In genomic region chr17:76032780-76033108, GRCh38 we compare ENCODE assay signal across 25 cellular contexts. TPM values are rescaled to one million over a fixed set of nuclear protein-coding genes. Genes with fewer than 3 reads are reported as not detected.
"Had no signal": no experiment of that assay in that cellular context is flagged by ENCODE, and none has a peak within 500 bp of the region (broad histone marks: within the 10 kb centered on the region; RNA-seq: fewer than 3 reads in every experiment).

No MANE protein-coding gene starts in this region.

- ATAC-seq: gastroesophageal sphincter; left cardiac atrium; lower lobe of right lung; sciatic nerve; stimulated activated naive B cell treated with anti-CD40 and anti-IgM and Interleukin-4, amounts not matched to agents 10 μg/mL and 1 μg/mL and 100 μg/mL, for 72 hours; stimulated activated naive CD8-positive, alpha-beta T cell treated with anti-CD3 and anti-CD28 coated beads, Interleukin-15, amount 100 ng/mL, for 72 hours had no signal

- H3K9me3 ChIP-seq: esophagus squamous epithelium, gastroesophageal sphincter, left ventricle myocardium inferior, lower lobe of right lung, neutrophil, prostate gland, testis, tibial nerve had no signal

- H3K4me1 ChIP-seq: prostate gland had no signal

- H3K27ac ChIP-seq: esophagus squamous epithelium, gastroesophageal sphincter, left ventricle myocardium inferior, lower lobe of right lung, neutrophil, prostate gland, skin epidermis, testis, tibial nerve had no signal

- H3K4me3 ChIP-seq: esophagus squamous epithelium, gastroesophageal sphincter, left ventricle myocardium inferior, lower lobe of right lung, prostate gland, skin epidermis, testis, tibial nerve had no signal

- H3K27me3 ChIP-seq: esophagus squamous epithelium, gastroesophageal sphincter, testis had no signal

- H3K36me3 ChIP-seq: lower lobe of right lung, prostate gland, tibial nerve had no signal

- DNase-seq: esophagus squamous epithelium; foreskin fibroblast; kidney; left cardiac atrium; left ventricle myocardium inferior; lower lobe of right lung; midbrain; naive B cell; nephron progenitor cell; retina; stimulated activated CD4-positive, alpha-beta T cell treated with anti-CD3 and anti-CD28 coated beads, Interleukin-2, amount 100 ng/mL, for 24 hours; stimulated activated CD4-positive, alpha-beta T cell treated with anti-CD3 and anti-CD28 coated beads, Interleukin-4, amount 100 ng/mL, for 4 hours; stimulated activated naive B cell treated with anti-CD40 and anti-IgM and Interleukin-4, amounts not matched to agents 10 μg/mL and 1 μg/mL and 100 μg/mL, for 72 hours; stimulated activated naive CD8-positive, alpha-beta T cell treated with anti-CD3 and anti-CD28 coated beads, Interleukin-15, amount 100 ng/mL, for 72 hours; testis had no signal

RNA-seq across cellular contexts. Expression of gene EVPL, which starts 5.6 kb away (rescaled TPM):
- total RNA-seq: left ventricle myocardium inferior, osteocyte had no signal

RNA-seq across cellular contexts. Expression of gene GALR2, which starts 41.8 kb away (rescaled TPM):
- total RNA-seq: gastroesophageal sphincter, kidney, left cardiac atrium, left ventricle myocardium inferior, lower lobe of right lung, osteocyte, sciatic nerve, subcutaneous adipose tissue, tibial nerve, ureter had no signal

RNA-seq across cellular contexts. Expression of gene ZACN, which starts 46.2 kb away (rescaled TPM):
- total RNA-seq: epithelial cell of proximal tubule, esophagus squamous epithelium, gastroesophageal sphincter, left cardiac atrium, left ventricle myocardium inferior, lower lobe of right lung, osteocyte, prostate gland, sciatic nerve, subcutaneous adipose tissue, tibial nerve, ureter had no signal
